8 cellular contexts compared by ENCODE assay signal in the genomic region with DNA sequence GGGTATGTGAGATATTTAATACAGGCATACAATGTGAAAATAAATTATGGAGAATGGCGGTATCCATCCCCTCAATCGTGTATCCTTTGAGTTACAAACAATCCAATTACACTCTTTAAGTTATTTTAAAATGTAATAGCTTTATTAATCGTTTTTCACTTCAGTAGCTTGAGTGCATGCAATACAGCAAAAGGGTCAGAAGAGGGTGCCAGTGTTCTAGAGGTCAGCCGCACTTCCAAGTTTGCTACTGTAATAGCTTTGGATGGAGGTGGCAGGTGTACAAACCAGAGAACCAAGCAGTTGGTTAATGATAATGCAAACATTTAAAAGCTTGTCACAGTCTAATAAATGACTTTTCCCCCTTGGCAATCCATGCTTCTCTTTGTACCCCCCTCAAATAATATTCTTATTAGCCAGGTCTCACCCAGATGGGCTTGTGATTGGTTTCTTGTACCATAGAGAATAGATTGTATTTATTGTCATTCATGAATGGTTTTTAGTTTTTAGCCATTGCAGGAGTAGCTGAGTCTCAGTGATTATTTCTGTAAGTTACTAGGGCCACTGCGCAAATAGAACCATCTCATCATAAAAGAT.
DNase-seq lines count a peak whose midpoint lies in the region; ATAC-seq and TF ChIP-seq lines count a peak whose summit lies in the region.

No MANE protein-coding gene starts in this region.

- no peaks in the 10 kb centered on the region for H3K36me3 ChIP-seq in upper lobe of right lung

- peak; percentile 97 for TF ChIP-seq CTCF in upper lobe of right lung (IDR thresholded peaks at IDR 0.05)

- H3K4me1 ChIP-seq in upper lobe of right lung: no peaks in the 10 kb centered on the region

- peak; percentile 93 for DNase-seq in DMS53 treated with DMSO at 0.1 percent for 48 hours (lab: John Stamatoyannopoulos, UW; ENCODE audit: unreplicated experiment)
- peak; percentile 51 for DNase-seq in MV-4-11 (lab: John Stamatoyannopoulos, UW)
- DNase-seq in SHP77 treated with DMSO at 0.1 percent for 48 hours (lab: John Stamatoyannopoulos, UW): peak; percentile 25
- DNase-seq in activated naive CD4-positive, alpha-beta T cell (lab: John Stamatoyannopoulos, UW): peak; percentile 4 to 48 (median 34)
- peak; percentile 69 for DNase-seq in glomerular endothelial cell (ENCODE audit: extremely low read depth, low read depth, low spot score)
- peak; percentile 69 for DNase-seq in pons (ENCODE audit: low spot score)
- no peak for DNase-seq in upper lobe of right lung

- no peaks in the 10 kb centered on the region for H3K9me3 ChIP-seq in upper lobe of right lung

- no peaks in the 10 kb centered on the region for H3K27me3 ChIP-seq in upper lobe of right lung

- intact Hi-C loops in upper lobe of right lung (cut with DNase I): loop anchor here (5.0 kb wide), 1 partner anchor 464 kb away; no protein-coding TSS in a partner anchor

- no peak overlapping the region for H3K27ac ChIP-seq in upper lobe of right lung

- peak; percentile 94 for ATAC-seq in upper lobe of right lung
- ATAC-seq in HG02852 (IDR thresholded peaks at IDR 0.05; ENCODE audit: unreplicated experiment): no peak

- H3K4me3 ChIP-seq in upper lobe of right lung: no peak overlapping the region
